26 cellular contexts compared by ENCODE assay signal in the genomic region with DNA sequence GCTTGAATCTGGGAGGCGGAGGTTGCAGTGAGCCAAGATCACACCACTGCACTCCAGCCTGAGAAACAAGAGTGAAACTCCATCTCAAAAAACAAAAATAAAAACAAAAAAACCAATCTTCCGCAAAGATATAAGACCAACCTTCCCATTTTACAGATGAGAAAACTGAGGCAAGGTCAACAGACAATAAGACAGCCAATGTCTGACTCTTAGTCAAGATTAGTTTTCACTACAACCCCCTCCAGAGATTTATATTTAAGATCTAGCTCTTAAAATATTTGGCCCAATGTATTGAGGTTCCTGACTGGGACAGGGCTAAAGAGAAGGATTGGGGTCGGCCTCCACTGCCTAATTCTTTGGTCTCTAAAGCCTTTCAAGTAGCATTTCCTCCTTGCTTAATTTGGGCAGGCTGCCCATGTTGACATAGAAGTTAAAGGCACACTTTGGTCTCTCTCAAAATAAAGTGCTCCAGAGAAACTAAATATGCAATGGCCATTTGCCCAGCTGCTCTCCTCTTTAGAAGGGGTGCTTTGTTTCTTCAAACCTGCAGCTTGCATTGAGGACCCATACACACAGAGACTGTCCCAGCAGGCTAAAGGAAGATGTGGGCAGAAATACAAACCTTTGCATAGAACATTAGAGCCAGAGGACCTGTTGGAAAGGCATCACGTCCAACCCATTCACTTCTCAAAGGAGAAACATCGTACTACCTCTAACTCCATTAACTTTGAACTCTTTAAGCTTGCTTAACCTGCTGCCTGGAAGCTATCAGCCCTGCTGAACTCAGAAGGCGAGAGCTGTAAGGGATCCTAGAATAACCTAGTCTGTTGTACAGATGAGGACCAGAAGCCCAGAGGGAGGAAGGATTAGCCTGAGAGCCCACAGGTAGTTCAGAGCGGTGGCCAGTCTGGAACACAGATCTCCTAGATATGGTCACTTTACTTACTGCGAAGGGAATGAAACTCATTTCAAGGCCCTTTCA. TPM values are rescaled to one million over a fixed set of nuclear protein-coding genes. Genes with fewer than 3 reads are reported as not detected.
A peak's percentile ranks its signal among the peaks of the same experiment; 100 is the strongest.
DNase-seq lines count a peak whose midpoint lies in the region; ATAC-seq, FAIRE-seq and TF ChIP-seq lines count a peak whose summit lies in the region.
"Had no signal": no experiment of that assay in that cellular context is flagged by ENCODE, and none has a peak within 500 bp of the region (broad histone marks: within the 10 kb centered on the region; RNA-seq: fewer than 3 reads in every experiment).

No MANE protein-coding gene starts in this region.

- H3K36me3 Mint-ChIP-seq in MCF 10A (ENCODE audit: insufficient read depth, unreplicated experiment), result no peaks in the 10 kb centered on the region
- H3K36me3 Mint-ChIP-seq: memory B cell; naive thymus-derived CD4-positive, alpha-beta T cell had no signal

- peaks cover 2% of the 10 kb centered on the region for H3K4me1 Mint-ChIP-seq in MCF 10A (ENCODE audit: insufficient read depth, unreplicated experiment)
- H3K4me1 Mint-ChIP-seq: activated CD4-positive, alpha-beta T cell treated with anti-CD3 and anti-CD28 coated beads, Interleukin-2, amount 10 ng/mL, durations not matched to agents 7 days and 5 days; memory B cell; naive thymus-derived CD4-positive, alpha-beta T cell had no signal

- H4K20me1 ChIP-seq in osteoblast (ENCODE audit: insufficient read depth, low read length), result no peaks in the 10 kb centered on the region

- H3K9me3 ChIP-seq in BE2C, result no peaks in the 10 kb centered on the region
- no peaks in the 10 kb centered on the region for H3K9me3 ChIP-seq in left ventricle myocardium inferior (replicated peaks)
- H3K9me3 ChIP-seq in osteoblast (ENCODE audit: low read depth, low read length), result no peaks in the 10 kb centered on the region
- no peaks in the 10 kb centered on the region for H3K9me3 ChIP-seq in kidney (ENCODE audit: control insufficient read depth in 1 of 2, low read length in 2 of 2)
- H3K9me3 ChIP-seq: vagina had no signal

- no peaks in the 10 kb centered on the region for H3K9me3 Mint-ChIP-seq in MCF 10A (ENCODE audit: unreplicated experiment)
- H3K9me3 Mint-ChIP-seq: activated CD4-positive, alpha-beta T cell treated with anti-CD3 and anti-CD28 coated beads, Interleukin-2, amount 10 ng/mL, durations not matched to agents 7 days and 5 days; naive thymus-derived CD4-positive, alpha-beta T cell had no signal

- no peak overlapping the region for H2AFZ ChIP-seq in osteoblast (ENCODE audit: low read length)
- H2AFZ ChIP-seq: parathyroid adenoma had no signal

- TF ChIP-seq CTCF in BE2C (IDR thresholded peaks at IDR 0.05; ENCODE audit: low read depth, low read length), result no peak
- TF ChIP-seq CTCF in left ventricle myocardium inferior (IDR thresholded peaks at IDR 0.05; ENCODE audit: borderline replicate concordance), result no peak
- TF ChIP-seq CTCF in osteoblast (IDR thresholded peaks at IDR 0.05; ENCODE audit: extremely low read depth, low read depth, low read length), result no peak
- TF ChIP-seq CTCF in kidney (IDR thresholded peaks at IDR 0.05; ENCODE audit: borderline replicate concordance, extremely low read depth, insufficient read depth), result no peak
- no peak for TF ChIP-seq CTCF in MCF 10A (IDR thresholded peaks at IDR 0.05; ENCODE audit: unreplicated experiment)

- BruUV-seq in MCF 10A (replicated peaks; lab: Mats Ljungman, UMichigan), result no TSS peak

- no peak overlapping the region for H3K4me3 Mint-ChIP-seq in MCF 10A (ENCODE audit: unreplicated experiment)
- H3K4me3 Mint-ChIP-seq: activated CD4-positive, alpha-beta T cell treated with anti-CD3 and anti-CD28 coated beads, Interleukin-2, amount 10 ng/mL, durations not matched to agents 7 days and 5 days; memory B cell; naive thymus-derived CD4-positive, alpha-beta T cell had no signal

- CTCF ChIA-PET in MCF 10A (lab: Yijun Ruan, JAX), result interaction anchor here (0.5 to 1.6 kb wide), 2 partner anchors 21 to 84 kb away, joined by 3 to 7 read pairs; no protein-coding TSS in a partner anchor

- H3K4me2 ChIP-seq in osteoblast (ENCODE audit: insufficient read depth, low read length), result peak overlapping the region; percentile 59

- H3K27ac ChIP-seq in left ventricle myocardium inferior (replicated peaks) (peak overlapping the region; percentile 72), osteoblast (ENCODE audit: low read depth, low read length) (peak overlapping the region; percentile 50), kidney (ENCODE audit: low read depth in 2 of 2, low read length in 2 of 2) (no peak overlapping the region)
- H3K27ac ChIP-seq: parathyroid adenoma, RWPE1, vagina had no signal

- no peaks in the 10 kb centered on the region for H3K27me3 Mint-ChIP-seq in MCF 10A (ENCODE audit: insufficient read depth, unreplicated experiment)

- FAIRE-seq in kidney (lab: Jason Lieb, UNC), result no peak
- FAIRE-seq: TTC549 had no signal

- H3K36me3 ChIP-seq in BE2C, result no peaks in the 10 kb centered on the region
- no peaks in the 10 kb centered on the region for H3K36me3 ChIP-seq in left ventricle myocardium inferior
- H3K36me3 ChIP-seq in osteoblast (ENCODE audit: insufficient read depth, low read length), result no peaks in the 10 kb centered on the region
- H3K36me3 ChIP-seq in kidney (ENCODE audit: control insufficient read depth in 1 of 2, insufficient read depth in 2 of 2, low read length in 2 of 2), result no peaks in the 10 kb centered on the region
- H3K36me3 ChIP-seq: vagina had no signal

- H3K9ac ChIP-seq in kidney (ENCODE audit: low read length in 2 of 2), result no peak overlapping the region
- H3K9ac ChIP-seq: parathyroid adenoma had no signal

- POLR2A ChIA-PET in MCF 10A (lab: Yijun Ruan, JAX), result no interaction called here

- H3K79me2 ChIP-seq in osteoblast (ENCODE audit: insufficient read depth, low read length), result no peaks in the 10 kb centered on the region
- H3K79me2 ChIP-seq: parathyroid adenoma had no signal

- DNase-seq in BE2C, result no peak
- DNase-seq in SK-N-DZ (ENCODE audit: low spot score), result peak; percentile 13
- no peak for DNase-seq in left ventricle myocardium inferior
- DNase-seq in osteoblast (ENCODE audit: insufficient read length, low spot score, missing footprints), result no peak
- DNase-seq in NCI-H2107 treated with DMSO at 0.1 percent for 48 hours (lab: John Stamatoyannopoulos, UW; ENCODE audit: unreplicated experiment), result no peak
- no peak for DNase-seq in kidney
- DNase-seq in MCF 10A (ENCODE audit: unreplicated experiment), result no peak
- DNase-seq: activated CD4-positive, alpha-beta T cell treated with anti-CD3 and anti-CD28 coated beads, Interleukin-2, amount 10 ng/mL, durations not matched to agents 7 days and 5 days; activated CD8-positive, alpha-beta memory T cell treated with anti-CD3 and anti-CD28 coated beads, Interleukin-2, amount 50 U/mL, for 48 hours; activated effector memory CD4-positive, alpha-beta T cell treated with Interleukin-2 at 50 U/mL for 16 hours; central memory CD4-positive, alpha-beta T cell; DND-41; effector CD4-positive, alpha-beta T cell; MM.1S; naive thymus-derived CD4-positive, alpha-beta T cell; NCI-H1694 treated with DMSO at 0.1 percent for 48 hours; NCI-H446 treated with DMSO at 0.1 percent for 48 hours; stimulated activated CD4-positive, alpha-beta T cell treated with anti-CD3 and anti-CD28 coated beads, Interleukin-4, amount 100 ng/mL, for 4 hours had no signal

- H3K27me3 ChIP-seq in BE2C (no peaks in the 10 kb centered on the region), left ventricle myocardium inferior (ENCODE audit: low read depth) (no peaks in the 10 kb centered on the region), osteoblast (ENCODE audit: insufficient read depth, low read length) (no peaks in the 10 kb centered on the region)
- H3K27me3 ChIP-seq: vagina had no signal

- peaks cover 10% of the 10 kb centered on the region for H3K4me1 ChIP-seq in BE2C
- peaks cover 18% of the 10 kb centered on the region for H3K4me1 ChIP-seq in left ventricle myocardium inferior
- peaks cover 14% of the 10 kb centered on the region for H3K4me1 ChIP-seq in osteoblast (ENCODE audit: insufficient read depth, low read length)
- no peaks in the 10 kb centered on the region for H3K4me1 ChIP-seq in kidney (ENCODE audit: control insufficient read depth in 1 of 2, insufficient read depth in 1 of 2, low read depth in 1 of 2, low read length in 2 of 2)
- H3K4me1 ChIP-seq: parathyroid adenoma, vagina had no signal

- ATAC-seq in GM21381 (IDR thresholded peaks at IDR 0.05; ENCODE audit: unreplicated experiment), result no peak
- ATAC-seq: naive thymus-derived CD4-positive, alpha-beta T cell had no signal

- H3K27ac Mint-ChIP-seq in MCF 10A (ENCODE audit: low read depth, unreplicated experiment), result no peak overlapping the region
- H3K27ac Mint-ChIP-seq: activated CD4-positive, alpha-beta T cell treated with anti-CD3 and anti-CD28 coated beads, Interleukin-2, amount 10 ng/mL, durations not matched to agents 7 days and 5 days; memory B cell; naive thymus-derived CD4-positive, alpha-beta T cell had no signal

- 0 out of 2 replicates have a peak overlapping the region, but pooled peaks have one; percentile 23 for H3K4me3 ChIP-seq in BE2C (ENCODE audit: low read depth, low read length)
- no peak overlapping the region for H3K4me3 ChIP-seq in left ventricle myocardium inferior
- H3K4me3 ChIP-seq in osteoblast (ENCODE audit: insufficient read depth, low read length), result no peak overlapping the region
- H3K4me3 ChIP-seq in kidney (ENCODE audit: low read length in 2 of 2), result no peak overlapping the region
- H3K4me3 ChIP-seq: vagina had no signal

- intact Hi-C loops in left ventricle myocardium inferior (cut with micrococcal nuclease), result no loop called here
- intact Hi-C loops in kidney (cut with DNase I), result no loop called here
- intact Hi-C loops in MCF 10A (cut with micrococcal nuclease), result no loop called here

RNA-seq across cellular contexts. Expression of gene TECTB, which starts 3.9 kb away (rescaled TPM):
- not detected for polyA plus RNA-seq in BE2C (2012; ENCODE audit: insufficient read depth, insufficient read length, low read depth)
- not detected in 2 replicates for polyA plus RNA-seq in SK-N-DZ (2014; cell fraction: cytosol; rRNA removed)
- not detected in 2 replicates for polyA plus RNA-seq in SK-N-DZ (2014; cell fraction: nucleus; rRNA removed)
- total RNA-seq in left ventricle myocardium inferior (not detected), osteoblast (under 0.01 TPM in 1 of 2 replicates, not detected in the other), kidney (not detected), MCF 10A (2022) (not detected in 2 replicates)
- polyA plus RNA-seq in kidney (ENCODE audit: insufficient read depth, low read depth, low replicate concordance), result not detected
- total RNA-seq: activated CD4-positive, alpha-beta T cell treated with anti-CD3 and anti-CD28 coated beads, Interleukin-2, amount 10 ng/mL, durations not matched to agents 7 days and 5 days; naive thymus-derived CD4-positive, alpha-beta T cell; subcutaneous adipose tissue; vagina had no signal
- polyA plus RNA-seq: esophagus; naive thymus-derived CD4-positive, alpha-beta T cell had no signal

Comparison
In these comparisons a context has a peak if more than half of its experiments do, and no peak if none do; other contexts are left out.
1. H3K27ac ChIP-seq: peak in left ventricle myocardium inferior (single experiment) and osteoblast (single experiment); none in kidney (0 of 2).